Comparison of ENCODE assay signal across 11 cellular contexts in the genomic region with DNA sequence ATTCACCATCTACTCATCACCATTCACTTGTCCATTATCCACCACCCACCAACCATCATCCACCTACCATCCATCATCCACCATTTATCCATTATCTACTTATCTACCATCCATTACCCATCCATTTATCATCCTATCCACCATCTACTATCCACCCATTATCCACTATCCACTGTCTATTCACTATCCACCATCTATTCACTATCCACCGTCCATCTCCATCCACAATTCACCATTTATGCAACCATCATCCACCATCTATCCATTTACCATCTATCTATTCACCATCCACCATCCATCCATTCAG. TPM values are rescaled to one million over a fixed set of nuclear protein-coding genes. Genes with fewer than 3 reads are reported as not detected.
"Had no signal": no experiment of that assay in that cellular context is flagged by ENCODE, and none has a peak within 500 bp of the region (broad histone marks: within the 10 kb centered on the region; RNA-seq: fewer than 3 reads in every experiment).

No MANE protein-coding gene starts in this region.

- FAIRE-seq: H54 had no signal

- H3K27ac ChIP-seq: GM23248, HL-60, KMS-11 had no signal

- H3K4me2 ChIP-seq: KMS-11 had no signal

- DNase-seq: GM23248, GOT3, H9, HCEC 1CT, HFFc6, Karpas-422, KBM-7 had no signal

- H2AFZ ChIP-seq: GM23248 had no signal

- H3K9me3 Mint-ChIP-seq: H9, HFFc6 had no signal

- H3K9ac ChIP-seq: GM23248, KMS-11 had no signal

- H3K27ac Mint-ChIP-seq: H9, HFFc6 had no signal

- H3K4me3 Mint-ChIP-seq: H9, HFFc6 had no signal

- H3K4me3 ChIP-seq: GM23248 had no signal

RNA-seq across cellular contexts. Expression of a gene that starts 1.5 kb away (rescaled TPM):
- total RNA-seq: GM23248, HFFc6, HT1080 had no signal
- polyA plus RNA-seq: GM23248 had no signal
